Comparison of ENCODE assay signal across 1 cellular context in the genomic region with DNA sequence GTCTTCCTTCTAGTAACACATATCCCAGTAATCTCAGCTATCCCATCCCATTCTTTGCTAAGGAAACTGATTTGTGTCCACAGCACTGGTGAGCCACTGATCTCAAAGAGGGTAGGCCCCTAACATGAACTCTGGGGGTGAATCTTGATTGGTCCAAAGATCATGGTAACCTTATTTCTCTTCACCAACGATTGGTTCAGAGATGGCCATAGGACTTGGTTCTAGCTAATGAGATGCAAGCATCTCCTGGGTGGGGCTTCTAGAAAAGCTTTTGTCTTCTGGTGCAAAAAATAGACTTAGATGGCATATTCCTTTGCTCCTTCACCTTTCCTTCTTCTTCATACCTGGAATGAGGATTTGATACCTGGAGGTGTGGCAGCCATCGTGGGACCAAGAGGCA.
TF ChIP-seq lines count a peak whose summit lies in the region.

No MANE protein-coding gene starts in this region.

TF ChIP-seq in GM12878, 131 proteins besides CTCF, POLR2A, EP300 and RAD21:
- no peak for TF ChIP-seq ASH2L (IDR thresholded peaks at IDR 0.05; ENCODE audit: borderline replicate concordance, low read depth)
- TF ChIP-seq, protein P1, sequence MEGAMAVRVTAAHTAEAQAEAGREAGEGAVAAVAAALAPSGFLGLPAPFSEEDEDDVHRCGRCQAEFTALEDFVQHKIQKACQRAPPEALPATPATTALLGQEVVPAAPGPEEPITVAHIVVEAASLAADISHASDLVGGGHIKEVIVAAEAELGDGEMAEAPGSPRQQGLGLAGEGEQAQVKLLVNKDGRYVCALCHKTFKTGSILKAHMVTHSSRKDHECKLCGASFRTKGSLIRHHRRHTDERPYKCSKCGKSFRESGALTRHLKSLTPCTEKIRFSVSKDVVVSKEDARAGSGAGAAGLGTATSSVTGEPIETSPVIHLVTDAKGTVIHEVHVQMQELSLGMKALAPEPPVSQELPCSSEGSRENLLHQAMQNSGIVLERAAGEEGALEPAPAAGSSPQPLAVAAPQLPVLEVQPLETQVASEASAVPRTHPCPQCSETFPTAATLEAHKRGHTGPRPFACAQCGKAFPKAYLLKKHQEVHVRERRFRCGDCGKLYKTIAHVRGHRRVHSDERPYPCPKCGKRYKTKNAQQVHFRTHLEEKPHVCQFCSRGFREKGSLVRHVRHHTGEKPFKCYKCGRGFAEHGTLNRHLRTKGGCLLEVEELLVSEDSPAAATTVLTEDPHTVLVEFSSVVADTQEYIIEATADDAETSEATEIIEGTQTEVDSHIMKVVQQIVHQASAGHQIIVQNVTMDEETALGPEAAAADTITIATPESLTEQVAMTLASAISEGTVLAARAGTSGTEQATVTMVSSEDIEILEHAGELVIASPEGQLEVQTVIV (IDR thresholded peaks at IDR 0.05; ENCODE audit: borderline replicate concordance, partially characterized antibody) = no peak
- TF ChIP-seq SPI1 (IDR thresholded peaks at IDR 0.05; ENCODE audit: borderline replicate concordance, insufficient read depth, low read depth, low read length) = no peak
- TF ChIP-seq, protein P2, sequence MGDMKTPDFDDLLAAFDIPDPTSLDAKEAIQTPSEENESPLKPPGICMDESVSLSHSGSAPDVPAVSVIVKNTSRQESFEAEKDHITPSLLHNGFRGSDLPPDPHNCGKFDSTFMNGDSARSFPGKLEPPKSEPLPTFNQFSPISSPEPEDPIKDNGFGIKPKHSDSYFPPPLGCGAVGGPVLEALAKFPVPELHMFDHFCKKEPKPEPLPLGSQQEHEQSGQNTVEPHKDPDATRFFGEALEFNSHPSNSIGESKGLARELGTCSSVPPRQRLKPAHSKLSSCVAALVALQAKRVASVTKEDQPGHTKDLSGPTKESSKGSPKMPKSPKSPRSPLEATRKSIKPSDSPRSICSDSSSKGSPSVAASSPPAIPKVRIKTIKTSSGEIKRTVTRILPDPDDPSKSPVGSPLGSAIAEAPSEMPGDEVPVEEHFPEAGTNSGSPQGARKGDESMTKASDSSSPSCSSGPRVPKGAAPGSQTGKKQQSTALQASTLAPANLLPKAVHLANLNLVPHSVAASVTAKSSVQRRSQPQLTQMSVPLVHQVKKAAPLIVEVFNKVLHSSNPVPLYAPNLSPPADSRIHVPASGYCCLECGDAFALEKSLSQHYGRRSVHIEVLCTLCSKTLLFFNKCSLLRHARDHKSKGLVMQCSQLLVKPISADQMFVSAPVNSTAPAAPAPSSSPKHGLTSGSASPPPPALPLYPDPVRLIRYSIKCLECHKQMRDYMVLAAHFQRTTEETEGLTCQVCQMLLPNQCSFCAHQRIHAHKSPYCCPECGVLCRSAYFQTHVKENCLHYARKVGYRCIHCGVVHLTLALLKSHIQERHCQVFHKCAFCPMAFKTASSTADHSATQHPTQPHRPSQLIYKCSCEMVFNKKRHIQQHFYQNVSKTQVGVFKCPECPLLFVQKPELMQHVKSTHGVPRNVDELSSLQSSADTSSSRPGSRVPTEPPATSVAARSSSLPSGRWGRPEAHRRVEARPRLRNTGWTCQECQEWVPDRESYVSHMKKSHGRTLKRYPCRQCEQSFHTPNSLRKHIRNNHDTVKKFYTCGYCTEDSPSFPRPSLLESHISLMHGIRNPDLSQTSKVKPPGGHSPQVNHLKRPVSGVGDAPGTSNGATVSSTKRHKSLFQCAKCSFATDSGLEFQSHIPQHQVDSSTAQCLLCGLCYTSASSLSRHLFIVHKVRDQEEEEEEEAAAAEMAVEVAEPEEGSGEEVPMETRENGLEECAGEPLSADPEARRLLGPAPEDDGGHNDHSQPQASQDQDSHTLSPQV (IDR thresholded peaks at IDR 0.05) = no peak
- TF ChIP-seq POU2F2 (IDR thresholded peaks at IDR 0.05; ENCODE audit: borderline replicate concordance, low read depth, low read length) = no peak
- TF ChIP-seq, protein P3, sequence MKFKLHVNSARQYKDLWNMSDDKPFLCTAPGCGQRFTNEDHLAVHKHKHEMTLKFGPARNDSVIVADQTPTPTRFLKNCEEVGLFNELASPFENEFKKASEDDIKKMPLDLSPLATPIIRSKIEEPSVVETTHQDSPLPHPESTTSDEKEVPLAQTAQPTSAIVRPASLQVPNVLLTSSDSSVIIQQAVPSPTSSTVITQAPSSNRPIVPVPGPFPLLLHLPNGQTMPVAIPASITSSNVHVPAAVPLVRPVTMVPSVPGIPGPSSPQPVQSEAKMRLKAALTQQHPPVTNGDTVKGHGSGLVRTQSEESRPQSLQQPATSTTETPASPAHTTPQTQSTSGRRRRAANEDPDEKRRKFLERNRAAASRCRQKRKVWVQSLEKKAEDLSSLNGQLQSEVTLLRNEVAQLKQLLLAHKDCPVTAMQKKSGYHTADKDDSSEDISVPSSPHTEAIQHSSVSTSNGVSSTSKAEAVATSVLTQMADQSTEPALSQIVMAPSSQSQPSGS (IDR thresholded peaks at IDR 0.05; ENCODE audit: low read length) = no peak
- TF ChIP-seq, protein P4, sequence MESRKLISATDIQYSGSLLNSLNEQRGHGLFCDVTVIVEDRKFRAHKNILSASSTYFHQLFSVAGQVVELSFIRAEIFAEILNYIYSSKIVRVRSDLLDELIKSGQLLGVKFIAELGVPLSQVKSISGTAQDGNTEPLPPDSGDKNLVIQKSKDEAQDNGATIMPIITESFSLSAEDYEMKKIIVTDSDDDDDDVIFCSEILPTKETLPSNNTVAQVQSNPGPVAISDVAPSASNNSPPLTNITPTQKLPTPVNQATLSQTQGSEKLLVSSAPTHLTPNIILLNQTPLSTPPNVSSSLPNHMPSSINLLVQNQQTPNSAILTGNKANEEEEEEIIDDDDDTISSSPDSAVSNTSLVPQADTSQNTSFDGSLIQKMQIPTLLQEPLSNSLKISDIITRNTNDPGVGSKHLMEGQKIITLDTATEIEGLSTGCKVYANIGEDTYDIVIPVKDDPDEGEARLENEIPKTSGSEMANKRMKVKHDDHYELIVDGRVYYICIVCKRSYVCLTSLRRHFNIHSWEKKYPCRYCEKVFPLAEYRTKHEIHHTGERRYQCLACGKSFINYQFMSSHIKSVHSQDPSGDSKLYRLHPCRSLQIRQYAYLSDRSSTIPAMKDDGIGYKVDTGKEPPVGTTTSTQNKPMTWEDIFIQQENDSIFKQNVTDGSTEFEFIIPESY (IDR thresholded peaks at IDR 0.05) = no peak
- no peak for TF ChIP-seq NFYA (IDR thresholded peaks at IDR 0.05; ENCODE audit: borderline replicate concordance, low read depth, low read length)
- TF ChIP-seq DPF2 (IDR thresholded peaks at IDR 0.05) = no peak
- no peak for TF ChIP-seq MEF2B (IDR thresholded peaks at IDR 0.05; ENCODE audit: partially characterized antibody, poor library complexity, severe bottlenecking)
- TF ChIP-seq, protein P5, sequence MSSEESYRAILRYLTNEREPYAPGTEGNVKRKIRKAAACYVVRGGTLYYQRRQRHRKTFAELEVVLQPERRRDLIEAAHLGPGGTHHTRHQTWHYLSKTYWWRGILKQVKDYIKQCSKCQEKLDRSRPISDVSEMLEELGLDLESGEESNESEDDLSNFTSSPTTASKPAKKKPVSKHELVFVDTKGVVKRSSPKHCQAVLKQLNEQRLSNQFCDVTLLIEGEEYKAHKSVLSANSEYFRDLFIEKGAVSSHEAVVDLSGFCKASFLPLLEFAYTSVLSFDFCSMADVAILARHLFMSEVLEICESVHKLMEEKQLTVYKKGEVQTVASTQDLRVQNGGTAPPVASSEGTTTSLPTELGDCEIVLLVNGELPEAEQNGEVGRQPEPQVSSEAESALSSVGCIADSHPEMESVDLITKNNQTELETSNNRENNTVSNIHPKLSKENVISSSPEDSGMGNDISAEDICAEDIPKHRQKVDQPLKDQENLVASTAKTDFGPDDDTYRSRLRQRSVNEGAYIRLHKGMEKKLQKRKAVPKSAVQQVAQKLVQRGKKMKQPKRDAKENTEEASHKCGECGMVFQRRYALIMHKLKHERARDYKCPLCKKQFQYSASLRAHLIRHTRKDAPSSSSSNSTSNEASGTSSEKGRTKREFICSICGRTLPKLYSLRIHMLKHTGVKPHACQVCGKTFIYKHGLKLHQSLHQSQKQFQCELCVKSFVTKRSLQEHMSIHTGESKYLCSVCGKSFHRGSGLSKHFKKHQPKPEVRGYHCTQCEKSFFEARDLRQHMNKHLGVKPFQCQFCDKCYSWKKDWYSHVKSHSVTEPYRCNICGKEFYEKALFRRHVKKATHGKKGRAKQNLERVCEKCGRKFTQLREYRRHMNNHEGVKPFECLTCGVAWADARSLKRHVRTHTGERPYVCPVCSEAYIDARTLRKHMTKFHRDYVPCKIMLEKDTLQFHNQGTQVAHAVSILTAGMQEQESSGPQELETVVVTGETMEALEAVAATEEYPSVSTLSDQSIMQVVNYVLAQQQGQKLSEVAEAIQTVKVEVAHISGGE (CRISPR knock-in tag; IDR thresholded peaks at IDR 0.05) = no peak
- TF ChIP-seq RCOR1 (conservative IDR thresholded peaks at IDR 0.05; ENCODE audit: low read depth, low read length) = no peak
- no peak for TF ChIP-seq CHD4 (IDR thresholded peaks at IDR 0.05)
- no peak for TF ChIP-seq ZNF207 (IDR thresholded peaks at IDR 0.05; ENCODE audit: borderline replicate concordance)
- TF ChIP-seq, protein P6, sequence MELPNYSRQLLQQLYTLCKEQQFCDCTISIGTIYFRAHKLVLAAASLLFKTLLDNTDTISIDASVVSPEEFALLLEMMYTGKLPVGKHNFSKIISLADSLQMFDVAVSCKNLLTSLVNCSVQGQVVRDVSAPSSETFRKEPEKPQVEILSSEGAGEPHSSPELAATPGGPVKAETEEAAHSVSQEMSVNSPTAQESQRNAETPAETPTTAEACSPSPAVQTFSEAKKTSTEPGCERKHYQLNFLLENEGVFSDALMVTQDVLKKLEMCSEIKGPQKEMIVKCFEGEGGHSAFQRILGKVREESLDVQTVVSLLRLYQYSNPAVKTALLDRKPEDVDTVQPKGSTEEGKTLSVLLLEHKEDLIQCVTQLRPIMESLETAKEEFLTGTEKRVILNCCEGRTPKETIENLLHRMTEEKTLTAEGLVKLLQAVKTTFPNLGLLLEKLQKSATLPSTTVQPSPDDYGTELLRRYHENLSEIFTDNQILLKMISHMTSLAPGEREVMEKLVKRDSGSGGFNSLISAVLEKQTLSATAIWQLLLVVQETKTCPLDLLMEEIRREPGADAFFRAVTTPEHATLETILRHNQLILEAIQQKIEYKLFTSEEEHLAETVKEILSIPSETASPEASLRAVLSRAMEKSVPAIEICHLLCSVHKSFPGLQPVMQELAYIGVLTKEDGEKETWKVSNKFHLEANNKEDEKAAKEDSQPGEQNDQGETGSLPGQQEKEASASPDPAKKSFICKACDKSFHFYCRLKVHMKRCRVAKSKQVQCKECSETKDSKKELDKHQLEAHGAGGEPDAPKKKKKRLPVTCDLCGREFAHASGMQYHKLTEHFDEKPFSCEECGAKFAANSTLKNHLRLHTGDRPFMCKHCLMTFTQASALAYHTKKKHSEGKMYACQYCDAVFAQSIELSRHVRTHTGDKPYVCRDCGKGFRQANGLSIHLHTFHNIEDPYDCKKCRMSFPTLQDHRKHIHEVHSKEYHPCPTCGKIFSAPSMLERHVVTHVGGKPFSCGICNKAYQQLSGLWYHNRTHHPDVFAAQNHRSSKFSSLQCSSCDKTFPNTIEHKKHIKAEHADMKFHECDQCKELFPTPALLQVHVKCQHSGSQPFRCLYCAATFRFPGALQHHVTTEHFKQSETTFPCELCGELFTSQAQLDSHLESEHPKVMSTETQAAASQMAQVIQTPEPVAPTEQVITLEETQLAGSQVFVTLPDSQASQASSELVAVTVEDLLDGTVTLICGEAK (IDR thresholded peaks at IDR 0.05; ENCODE audit: borderline replicate concordance) = no peak
- no peak for TF ChIP-seq CREM (IDR thresholded peaks at IDR 0.05; ENCODE audit: low read depth)
- no peak for TF ChIP-seq HDAC2 (IDR thresholded peaks at IDR 0.05)
- no peak for TF ChIP-seq MYB (IDR thresholded peaks at IDR 0.05; ENCODE audit: borderline replicate concordance, low read depth, low read length)
- TF ChIP-seq NBN (IDR thresholded peaks at IDR 0.05) = no peak
- no peak for TF ChIP-seq TCF3 (IDR thresholded peaks at IDR 0.05; ENCODE audit: borderline replicate concordance, insufficient read depth, low read depth, low read length)
